Comparison of ENCODE assay signal across 26 cellular contexts in the genomic region with DNA sequence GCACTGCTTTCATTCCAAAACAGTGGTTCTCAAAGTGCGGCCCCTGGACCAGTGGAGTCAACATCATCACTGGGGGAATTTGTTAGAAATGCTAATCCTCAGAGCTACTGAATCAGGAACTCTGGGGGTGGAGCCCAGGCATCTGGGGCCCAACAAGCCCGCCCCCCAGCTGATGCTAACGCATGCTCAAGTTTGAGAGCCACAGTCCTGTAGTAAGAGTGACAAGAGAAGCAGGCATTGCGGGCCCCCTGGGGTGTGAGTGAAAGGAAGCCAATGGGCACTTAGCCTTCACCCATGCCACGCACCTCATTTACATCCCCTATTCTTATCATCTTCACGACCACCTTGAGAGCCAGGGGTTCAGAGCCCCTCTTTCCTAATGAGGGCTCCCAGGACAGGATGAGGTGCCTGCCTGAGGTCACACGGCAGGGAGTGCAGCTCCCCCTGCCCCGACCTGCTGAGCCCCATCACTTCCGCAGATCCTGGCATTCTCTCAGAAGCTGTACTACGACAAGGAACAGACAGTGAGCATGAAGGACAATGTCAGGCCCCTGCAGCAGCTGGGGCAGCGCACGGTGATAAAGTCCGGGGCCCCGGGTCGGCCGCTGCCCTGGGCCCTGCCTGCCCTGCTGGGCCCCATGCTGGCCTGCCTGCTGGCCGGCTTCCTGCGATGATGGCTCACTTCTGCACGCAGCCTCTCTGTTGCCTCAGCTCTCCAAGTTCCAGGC. TPM values are rescaled to one million over a fixed set of nuclear protein-coding genes. Genes with fewer than 3 reads are reported as not detected.
DNase-seq lines count a peak whose midpoint lies in the region; ATAC-seq and TF ChIP-seq lines count a peak whose summit lies in the region.
"Had no signal": no experiment of that assay in that cellular context is flagged by ENCODE, and none has a peak within 500 bp of the region (broad histone marks: within the 10 kb centered on the region; RNA-seq: fewer than 3 reads in every experiment).

No MANE protein-coding gene starts in this region.

- DNase-seq in Right ventricle myocardium superior (peak; percentile 17), left cardiac atrium (no peak), HuH-7.5 (ENCODE audit: low spot score) (peak; percentile 27), epidermal melanocyte (ENCODE audit: insufficient read length, low spot score) (peak; percentile 8), osteoblast (ENCODE audit: insufficient read length, low spot score, missing footprints) (peak; percentile 87), LoVo (ENCODE audit: low spot score) (no peak), nephron progenitor cell (no peak), NCI-H748 treated with DMSO at 0.1 percent for 48 hours (lab: John Stamatoyannopoulos, UW) (no peak)
- DNase-seq: activated gamma-delta T cell, anterior cingulate cortex, DMS79, hypothalamus, KG1, NCI-H1048, NCI-H2107, NCI-H524, ovary, SIG-M5, stomach, upper lobe of right lung had no signal

- no peaks in the 10 kb centered on the region for H3K79me2 ChIP-seq in osteoblast (ENCODE audit: insufficient read depth, low read length)

- no peak overlapping the region for H3K27ac Mint-ChIP-seq in nephron progenitor cell
- H3K27ac Mint-ChIP-seq: CD14-positive monocyte; T-helper 2 cell treated with Interferon-gamma antibody and Interleukin-4, amounts not matched to agents 5 μg/mL and 100 μg/mL, for 36 hours had no signal

- no peaks in the 10 kb centered on the region for H3K9me3 ChIP-seq in osteoblast (ENCODE audit: low read depth, low read length)
- H3K9me3 ChIP-seq: ovary, stomach, upper lobe of right lung had no signal

- peaks cover 10% of the 10 kb centered on the region for H3K4me1 ChIP-seq in osteoblast (ENCODE audit: insufficient read depth, low read length)

- no peak overlapping the region for H3K4me3 Mint-ChIP-seq in nephron progenitor cell
- H3K4me3 Mint-ChIP-seq: CD14-positive monocyte; T-helper 2 cell treated with Interferon-gamma antibody and Interleukin-4, amounts not matched to agents 5 μg/mL and 100 μg/mL, for 36 hours had no signal

- no peaks in the 10 kb centered on the region for H3K36me3 ChIP-seq in osteoblast (ENCODE audit: insufficient read depth, low read length)
- H3K36me3 ChIP-seq: ovary, stomach, upper lobe of right lung had no signal

- H3K9me3 Mint-ChIP-seq in nephron progenitor cell = no peaks in the 10 kb centered on the region
- H3K9me3 Mint-ChIP-seq: T-helper 2 cell treated with Interferon-gamma antibody and Interleukin-4, amounts not matched to agents 5 μg/mL and 100 μg/mL, for 36 hours had no signal

- no peaks in the 10 kb centered on the region for H3K36me3 Mint-ChIP-seq in nephron progenitor cell (ENCODE audit: low read depth)
- H3K36me3 Mint-ChIP-seq: CD14-positive monocyte had no signal

- TF ChIP-seq CTCF in osteoblast (IDR thresholded peaks at IDR 0.05; ENCODE audit: extremely low read depth, low read depth, low read length) = no peak
- TF ChIP-seq CTCF in nephron progenitor cell (IDR thresholded peaks at IDR 0.05) = no peak

- no peak overlapping the region for H3K27ac ChIP-seq in osteoblast (ENCODE audit: low read depth, low read length)
- H3K27ac ChIP-seq: ovary, stomach, upper lobe of right lung had no signal

- ATAC-seq in Right ventricle myocardium superior (ENCODE audit: poor library complexity) (no peak), left cardiac atrium (no peak)
- ATAC-seq: left lobe of liver, upper lobe of right lung had no signal

- H2AFZ ChIP-seq in osteoblast (ENCODE audit: low read length) = peak overlapping the region; percentile 25

- peaks cover 62% of the 10 kb centered on the region for H3K4me1 Mint-ChIP-seq in nephron progenitor cell

- peaks cover 8% of the 10 kb centered on the region for H3K27me3 ChIP-seq in osteoblast (ENCODE audit: insufficient read depth, low read length)
- H3K27me3 ChIP-seq: ovary, upper lobe of right lung had no signal

- no peak overlapping the region for H3K4me3 ChIP-seq in osteoblast (ENCODE audit: insufficient read depth, low read length)
- H3K4me3 ChIP-seq: ovary, stomach, upper lobe of right lung had no signal

- intact Hi-C loops in Right ventricle myocardium superior (cut with DNase I) (no loop called here), left cardiac atrium (cut with DNase I) (no loop called here)

- H3K27me3 Mint-ChIP-seq in nephron progenitor cell (ENCODE audit: low read depth, poor library complexity) = peaks cover 67% of the 10 kb centered on the region

- H3K4me2 ChIP-seq in osteoblast (ENCODE audit: insufficient read depth, low read length) = no peak overlapping the region

- peaks cover 3% of the 10 kb centered on the region for H4K20me1 ChIP-seq in osteoblast (ENCODE audit: insufficient read depth, low read length)

RNA-seq across cellular contexts. Expression of a gene that starts 9.1 kb away (rescaled TPM):
- total RNA-seq in Right ventricle myocardium superior = 15.1 TPM
- 10 to 100 TPM in 1 of 2 donors, 1 to 10 TPM in 1; 3.1 to 10.8 TPM for total RNA-seq in left cardiac atrium
- total RNA-seq in osteoblast = not detected in 2 replicates
- total RNA-seq: A673, chondrocyte, OCI-LY7 had no signal

Comparison
In these comparisons a context has a peak if more than half of its experiments do, and no peak if none do; other contexts are left out.
1. DNase-seq: peak in Right ventricle myocardium superior (single experiment), HuH-7.5 (single experiment), epidermal melanocyte (single experiment) and osteoblast (single experiment); none in left cardiac atrium (single experiment), LoVo (single experiment), nephron progenitor cell (single experiment) and NCI-H748 treated with DMSO at 0.1 percent for 48 hours (single experiment).